Comparison of ENCODE assay signal across 8 cellular contexts in genomic region chr13:44435142-44435982, GRCh38.
A peak's percentile ranks its signal among the peaks of the same experiment; 100 is the strongest.
DNase-seq lines count a peak whose midpoint lies in the region; ATAC-seq and TF ChIP-seq lines count a peak whose summit lies in the region.

No MANE protein-coding gene starts in this region.

- no peaks in the 10 kb centered on the region for H3K9me3 ChIP-seq in right atrium auricular region

- H3K27me3 Mint-ChIP-seq in type B pancreatic cell, result no peaks in the 10 kb centered on the region

- peak; percentile 95 for DNase-seq in GM03348 (ENCODE audit: low spot score)
- peak; percentile 97 to 98 for DNase-seq in NCI-H2081 (lab: John Stamatoyannopoulos, UW)
- DNase-seq in T1000 (lab: John Stamatoyannopoulos, UW), result peak; percentile 63
- peak; percentile 98 for DNase-seq in astrocyte of the cerebellum (ENCODE audit: low read depth)
- DNase-seq in right atrium auricular region (ENCODE audit: low spot score), result peak; percentile 98
- DNase-seq in posterior vena cava (ENCODE audit: low spot score), result peak; percentile 97
- peak; percentile 93 for DNase-seq in type B pancreatic cell (ENCODE audit: extremely low spot score, unreplicated experiment)

- intact Hi-C loops in posterior vena cava (cut with DNase I), result loop anchor here (5.0 kb wide), 3 partner anchors 383 to 528 kb away; no protein-coding TSS in a partner anchor

- TF ChIP-seq CTCF in astrocyte of the cerebellum (IDR thresholded peaks at IDR 0.05; ENCODE audit: low read depth, low read length, missing control alignments) (no peak), right atrium auricular region (IDR thresholded peaks at IDR 0.05) (no peak), type B pancreatic cell (conservative IDR thresholded peaks at IDR 0.05) (no peak)

- peaks cover 0 to 40% of the 10 kb centered on the region in 2 donors for H3K4me1 ChIP-seq in right atrium auricular region

- in situ Hi-C loops in astrocyte of the cerebellum (cut with HindIII; ENCODE audit: low sequenced_read_pairs), result loop anchor here (25.0 kb wide), 1 partner anchor 398 kb away; no protein-coding TSS in a partner anchor

- H3K36me3 ChIP-seq in right atrium auricular region, result peaks cover 17% of the 10 kb centered on the region

- H3K4me3 ChIP-seq in astrocyte of the cerebellum (ENCODE audit: low read depth, low read length) (peak overlapping the region; percentile 67), right atrium auricular region (peak overlapping the region; percentile 74 to 75)

- no peaks in the 10 kb centered on the region for H3K27me3 ChIP-seq in right atrium auricular region

- H3K4me1 Mint-ChIP-seq in type B pancreatic cell (ENCODE audit: unreplicated experiment), result peaks cover 49% of the 10 kb centered on the region

- H3K9me3 Mint-ChIP-seq in type B pancreatic cell, result no peaks in the 10 kb centered on the region

- ATAC-seq in HG02870 (IDR thresholded peaks at IDR 0.05; ENCODE audit: unreplicated experiment), result peak; percentile 71

- H3K4me3 Mint-ChIP-seq in type B pancreatic cell, result peak overlapping the region; percentile 96

- H3K36me3 Mint-ChIP-seq in type B pancreatic cell, result peaks cover 24% of the 10 kb centered on the region

- H3K27ac Mint-ChIP-seq in type B pancreatic cell, result peak overlapping the region; percentile 99

- H3K27ac ChIP-seq in right atrium auricular region, result peak overlapping the region; percentile 91 to 96

Comparison
In these comparisons a context has a peak if more than half of its experiments do, and no peak if none do; other contexts are left out.
1. Peak in every context shown above with its lines: DNase-seq, ATAC-seq, H3K4me3 ChIP-seq and H3K27ac ChIP-seq.